ENCODE assay signal across 25 cellular contexts in the genomic region with DNA sequence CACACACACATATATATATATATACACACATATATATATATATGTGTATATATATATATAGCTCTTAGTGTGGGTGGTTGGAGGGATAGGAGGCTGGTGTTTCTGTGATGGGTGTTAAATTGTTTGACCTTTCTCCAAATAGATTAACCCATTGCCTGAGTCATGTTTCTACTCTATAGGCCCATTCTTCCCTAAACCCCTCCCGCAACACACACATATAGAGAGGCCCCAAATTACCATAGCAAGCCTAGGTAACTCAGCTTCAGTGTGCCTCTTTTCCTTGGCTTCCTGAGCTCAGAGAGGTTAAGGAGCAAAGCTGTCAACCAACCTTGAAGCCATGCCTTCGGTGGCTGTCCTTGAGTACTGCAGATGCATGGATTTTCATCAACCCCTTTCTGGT.
"Had no signal": no experiment of that assay in that cellular context is flagged by ENCODE, and none has a peak within 500 bp of the region (broad histone marks: within the 10 kb centered on the region; RNA-seq: fewer than 3 reads in every experiment).

No MANE protein-coding gene starts in this region.

- H3K9ac ChIP-seq: neural progenitor cell had no signal

- ATAC-seq: natural killer cell; right lobe of liver; stimulated activated memory B cell treated with anti-CD40 and anti-IgM and Interleukin-4, amounts not matched to agents 10 μg/mL and 1 μg/mL and 100 μg/mL, for 72 hours had no signal

- H3K36me3 Mint-ChIP-seq: mesothelial cell of epicardium, natural killer cell, neural progenitor cell had no signal

- H3K4me1 Mint-ChIP-seq: mesothelial cell of epicardium, nephron progenitor cell, neural progenitor cell had no signal

- H3K27ac ChIP-seq: left ventricle myocardium inferior, neural progenitor cell, neutrophil, right atrium auricular region, right lobe of liver, tibial nerve, upper lobe of left lung, vagina had no signal

- H2AFZ ChIP-seq: neural progenitor cell had no signal

- H3K4me3 ChIP-seq: left ventricle myocardium inferior, lung, neural progenitor cell, right atrium auricular region, right lobe of liver, smooth muscle cell, tibial nerve, upper lobe of left lung, vagina had no signal

- H3K27me3 ChIP-seq: neural progenitor cell, neutrophil, right atrium auricular region, right lobe of liver, tibial nerve, upper lobe of left lung, vagina had no signal

- H3K27ac Mint-ChIP-seq: mesothelial cell of epicardium; naive B cell; natural killer cell; nephron progenitor cell; neural progenitor cell; progenitor cell of endocrine pancreas; stimulated activated memory B cell treated with anti-CD40 and anti-IgM and Interleukin-4, amounts not matched to agents 10 μg/mL and 1 μg/mL and 100 μg/mL, for 72 hours; stimulated activated naive CD8-positive, alpha-beta T cell treated with anti-CD3 and anti-CD28 coated beads, Interleukin-15, Interleukin-2, amounts not matched to agents 100 ng/mL and 50 ng/mL, for 24 hours had no signal

- H3K9me3 ChIP-seq: neutrophil, right atrium auricular region, right lobe of liver, upper lobe of left lung, vagina had no signal

- H3K27me3 Mint-ChIP-seq: progenitor cell of endocrine pancreas; stimulated activated memory B cell treated with anti-CD40 and anti-IgM and Interleukin-4, amounts not matched to agents 10 μg/mL and 1 μg/mL and 100 μg/mL, for 72 hours had no signal

- DNase-seq: islet precursor cell; left ventricle myocardium inferior; mesendoderm; naive B cell; natural killer cell; nephron progenitor cell; occipital lobe; right lobe of liver; stimulated activated CD4-positive, alpha-beta T cell treated with anti-CD3 and anti-CD28 coated beads, Interleukin-1b, Interleukin-23, amount 100 ng/mL, for 48 hours; stimulated activated CD4-positive, alpha-beta T cell treated with anti-CD3 and anti-CD28 coated beads, Interleukin-2, amount 100 ng/mL, for 48 hours; stimulated activated CD4-positive, alpha-beta T cell treated with anti-CD3 and anti-CD28 coated beads, Interleukin-4, amount 100 ng/mL, for 4 hours; stimulated activated CD8-positive, alpha-beta memory T cell treated with anti-CD3 and anti-CD28 coated beads, Interleukin-4, amount 100 ng/mL, for 48 hours; substantia nigra; upper lobe of left lung had no signal

- H3K9me3 Mint-ChIP-seq: natural killer cell had no signal

- H3K4me3 Mint-ChIP-seq: mesothelial cell of epicardium; natural killer cell; nephron progenitor cell; neural progenitor cell; stimulated activated memory B cell treated with anti-CD40 and anti-IgM and Interleukin-4, amounts not matched to agents 10 μg/mL and 1 μg/mL and 100 μg/mL, for 72 hours; stimulated activated naive CD8-positive, alpha-beta T cell treated with anti-CD3 and anti-CD28 coated beads, Interleukin-15, Interleukin-2, amounts not matched to agents 100 ng/mL and 50 ng/mL, for 24 hours had no signal

- H3K4me1 ChIP-seq: left ventricle myocardium inferior, neural progenitor cell, right atrium auricular region, right lobe of liver, tibial nerve, upper lobe of left lung, vagina had no signal

- H3K4me2 ChIP-seq: neural progenitor cell, smooth muscle cell had no signal

- H3K36me3 ChIP-seq: left ventricle myocardium inferior, neural progenitor cell, neutrophil, right atrium auricular region, right lobe of liver, tibial nerve, upper lobe of left lung, vagina had no signal
